In the genomic region with DNA sequence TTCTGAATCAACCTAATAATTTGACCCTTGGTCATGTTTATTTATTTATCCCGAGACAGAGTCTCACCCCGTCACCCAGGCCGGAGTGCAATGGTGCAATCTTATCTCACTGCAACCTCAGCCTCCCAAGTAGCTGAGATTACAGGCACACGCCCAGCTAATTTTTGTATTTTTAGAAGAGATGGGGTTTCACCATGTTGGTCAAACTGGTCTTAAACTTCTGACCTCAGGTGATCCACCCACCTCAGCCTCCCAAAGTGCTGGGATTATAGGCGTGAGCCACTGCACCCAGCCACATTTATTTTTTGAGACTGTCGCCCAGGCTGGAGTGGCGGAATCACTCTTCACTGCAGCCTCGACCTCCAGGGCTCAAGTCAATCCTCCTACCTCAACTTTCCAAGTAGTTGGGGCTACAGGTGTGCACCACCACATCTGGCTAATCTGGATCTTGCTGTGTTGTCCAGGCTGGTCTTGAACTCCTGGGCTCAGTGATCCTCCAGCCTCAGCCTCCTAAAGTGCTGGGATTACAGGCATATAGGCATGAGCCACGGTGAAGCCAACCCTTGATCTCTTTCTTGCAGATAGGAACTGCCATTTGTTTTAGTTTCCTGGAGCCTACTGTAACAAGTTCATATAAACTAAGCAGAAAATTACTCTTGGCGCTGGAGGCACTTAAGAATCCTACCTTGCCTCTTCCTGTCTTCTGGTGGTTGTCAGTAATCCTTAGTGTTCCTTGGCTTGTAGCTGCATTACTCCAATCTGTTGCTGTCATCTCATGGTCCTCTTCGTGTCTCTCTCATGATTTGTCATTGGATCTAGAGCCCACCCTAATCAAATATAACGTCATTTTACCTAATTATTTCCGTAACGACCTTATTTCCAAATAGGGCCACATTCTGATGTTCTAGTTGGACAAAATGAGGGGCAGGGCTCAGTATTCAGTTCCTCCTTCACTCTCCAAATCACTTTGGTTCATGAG, we compare ENCODE assay signal across 1 cellular context.
A peak's percentile ranks its signal among the peaks of the same experiment; 100 is the strongest.
TF ChIP-seq lines count a peak whose summit lies in the region.

No MANE protein-coding gene starts in this region.

TF ChIP-seq in HepG2, 621 proteins besides CTCF, POLR2A, EP300 and RAD21 (continued from another document):
- TF ChIP-seq, protein P1, sequence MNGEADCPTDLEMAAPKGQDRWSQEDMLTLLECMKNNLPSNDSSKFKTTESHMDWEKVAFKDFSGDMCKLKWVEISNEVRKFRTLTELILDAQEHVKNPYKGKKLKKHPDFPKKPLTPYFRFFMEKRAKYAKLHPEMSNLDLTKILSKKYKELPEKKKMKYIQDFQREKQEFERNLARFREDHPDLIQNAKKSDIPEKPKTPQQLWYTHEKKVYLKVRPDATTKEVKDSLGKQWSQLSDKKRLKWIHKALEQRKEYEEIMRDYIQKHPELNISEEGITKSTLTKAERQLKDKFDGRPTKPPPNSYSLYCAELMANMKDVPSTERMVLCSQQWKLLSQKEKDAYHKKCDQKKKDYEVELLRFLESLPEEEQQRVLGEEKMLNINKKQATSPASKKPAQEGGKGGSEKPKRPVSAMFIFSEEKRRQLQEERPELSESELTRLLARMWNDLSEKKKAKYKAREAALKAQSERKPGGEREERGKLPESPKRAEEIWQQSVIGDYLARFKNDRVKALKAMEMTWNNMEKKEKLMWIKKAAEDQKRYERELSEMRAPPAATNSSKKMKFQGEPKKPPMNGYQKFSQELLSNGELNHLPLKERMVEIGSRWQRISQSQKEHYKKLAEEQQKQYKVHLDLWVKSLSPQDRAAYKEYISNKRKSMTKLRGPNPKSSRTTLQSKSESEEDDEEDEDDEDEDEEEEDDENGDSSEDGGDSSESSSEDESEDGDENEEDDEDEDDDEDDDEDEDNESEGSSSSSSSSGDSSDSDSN (CRISPR knock-in tag; IDR thresholded peaks at IDR 0.05) = no peak
- TF ChIP-seq MZF1 (CRISPR knock-in tag; IDR thresholded peaks at IDR 0.05; ENCODE audit: borderline replicate concordance) = no peak
- TF ChIP-seq SALL1 (CRISPR knock-in tag; IDR thresholded peaks at IDR 0.05) = 0 out of 2 replicates have a peak, but pooled peaks have one; percentile 26
- TF ChIP-seq SMARCE1 (IDR thresholded peaks at IDR 0.05; ENCODE audit: borderline replicate concordance) = no peak
- TF ChIP-seq ZNF652 (CRISPR knock-in tag; IDR thresholded peaks at IDR 0.05; ENCODE audit: borderline replicate concordance, low read depth) = no peak
- TF ChIP-seq ZFYVE20 (CRISPR knock-in tag; IDR thresholded peaks at IDR 0.05; ENCODE audit: borderline replicate concordance, low read depth) = no peak
- TF ChIP-seq NFE2L1 (CRISPR knock-in tag; IDR thresholded peaks at IDR 0.05; ENCODE audit: borderline replicate concordance) = no peak
- TF ChIP-seq KLF6 (CRISPR knock-in tag; IDR thresholded peaks at IDR 0.05) = no peak
- TF ChIP-seq, protein P2, sequence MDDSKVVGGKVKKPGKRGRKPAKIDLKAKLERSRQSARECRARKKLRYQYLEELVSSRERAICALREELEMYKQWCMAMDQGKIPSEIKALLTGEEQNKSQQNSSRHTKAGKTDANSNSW (CRISPR knock-in tag; IDR thresholded peaks at IDR 0.05; ENCODE audit: borderline replicate concordance) = no peak
- no peak for TF ChIP-seq LCORL (IDR thresholded peaks at IDR 0.05)
- 0 out of 2 replicates have a peak, but pooled peaks have one; percentile 31 for TF ChIP-seq LCORL (CRISPR knock-in tag; IDR thresholded peaks at IDR 0.05)
- TF ChIP-seq ZC3H13 (CRISPR knock-in tag; IDR thresholded peaks at IDR 0.05) = no peak
- no peak for TF ChIP-seq ZNF34 (CRISPR knock-in tag; IDR thresholded peaks at IDR 0.05; ENCODE audit: borderline replicate concordance)
- TF ChIP-seq FOXM1 (CRISPR knock-in tag; IDR thresholded peaks at IDR 0.05) = no peak
- TF ChIP-seq, protein P3, sequence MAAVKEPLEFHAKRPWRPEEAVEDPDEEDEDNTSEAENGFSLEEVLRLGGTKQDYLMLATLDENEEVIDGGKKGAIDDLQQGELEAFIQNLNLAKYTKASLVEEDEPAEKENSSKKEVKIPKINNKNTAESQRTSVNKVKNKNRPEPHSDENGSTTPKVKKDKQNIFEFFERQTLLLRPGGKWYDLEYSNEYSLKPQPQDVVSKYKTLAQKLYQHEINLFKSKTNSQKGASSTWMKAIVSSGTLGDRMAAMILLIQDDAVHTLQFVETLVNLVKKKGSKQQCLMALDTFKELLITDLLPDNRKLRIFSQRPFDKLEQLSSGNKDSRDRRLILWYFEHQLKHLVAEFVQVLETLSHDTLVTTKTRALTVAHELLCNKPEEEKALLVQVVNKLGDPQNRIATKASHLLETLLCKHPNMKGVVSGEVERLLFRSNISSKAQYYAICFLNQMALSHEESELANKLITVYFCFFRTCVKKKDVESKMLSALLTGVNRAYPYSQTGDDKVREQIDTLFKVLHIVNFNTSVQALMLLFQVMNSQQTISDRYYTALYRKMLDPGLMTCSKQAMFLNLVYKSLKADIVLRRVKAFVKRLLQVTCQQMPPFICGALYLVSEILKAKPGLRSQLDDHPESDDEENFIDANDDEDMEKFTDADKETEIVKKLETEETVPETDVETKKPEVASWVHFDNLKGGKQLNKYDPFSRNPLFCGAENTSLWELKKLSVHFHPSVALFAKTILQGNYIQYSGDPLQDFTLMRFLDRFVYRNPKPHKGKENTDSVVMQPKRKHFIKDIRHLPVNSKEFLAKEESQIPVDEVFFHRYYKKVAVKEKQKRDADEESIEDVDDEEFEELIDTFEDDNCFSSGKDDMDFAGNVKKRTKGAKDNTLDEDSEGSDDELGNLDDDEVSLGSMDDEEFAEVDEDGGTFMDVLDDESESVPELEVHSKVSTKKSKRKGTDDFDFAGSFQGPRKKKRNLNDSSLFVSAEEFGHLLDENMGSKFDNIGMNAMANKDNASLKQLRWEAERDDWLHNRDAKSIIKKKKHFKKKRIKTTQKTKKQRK (IDR thresholded peaks at IDR 0.05; ENCODE audit: low read length) = no peak
- no peak for TF ChIP-seq CAMTA2 (CRISPR knock-in tag; IDR thresholded peaks at IDR 0.05; ENCODE audit: borderline replicate concordance)
- TF ChIP-seq TOE1 (CRISPR knock-in tag; IDR thresholded peaks at IDR 0.05) = no peak
- no peak for TF ChIP-seq ZNF367 (CRISPR knock-in tag; IDR thresholded peaks at IDR 0.05; ENCODE audit: borderline replicate concordance)
- TF ChIP-seq ZNF547 (CRISPR knock-in tag; IDR thresholded peaks at IDR 0.05) = 0 out of 2 replicates have a peak, but pooled peaks have one; percentile 27
- no peak for TF ChIP-seq PHF5A (CRISPR knock-in tag; IDR thresholded peaks at IDR 0.05; ENCODE audit: low read depth, unreplicated experiment)
- no peak for TF ChIP-seq MTA3 (CRISPR knock-in tag; IDR thresholded peaks at IDR 0.05)
- TF ChIP-seq JUND (CRISPR knock-in tag; IDR thresholded peaks at IDR 0.05) = no peak
- TF ChIP-seq ZNF780A (CRISPR knock-in tag; IDR thresholded peaks at IDR 0.05) = 0 out of 2 replicates have a peak, but pooled peaks have one; percentile 35
- TF ChIP-seq PAF1 (CRISPR knock-in tag; IDR thresholded peaks at IDR 0.05) = peak; percentile 79; the same call in 1 of the 2 replicates
- TF ChIP-seq, protein P4, sequence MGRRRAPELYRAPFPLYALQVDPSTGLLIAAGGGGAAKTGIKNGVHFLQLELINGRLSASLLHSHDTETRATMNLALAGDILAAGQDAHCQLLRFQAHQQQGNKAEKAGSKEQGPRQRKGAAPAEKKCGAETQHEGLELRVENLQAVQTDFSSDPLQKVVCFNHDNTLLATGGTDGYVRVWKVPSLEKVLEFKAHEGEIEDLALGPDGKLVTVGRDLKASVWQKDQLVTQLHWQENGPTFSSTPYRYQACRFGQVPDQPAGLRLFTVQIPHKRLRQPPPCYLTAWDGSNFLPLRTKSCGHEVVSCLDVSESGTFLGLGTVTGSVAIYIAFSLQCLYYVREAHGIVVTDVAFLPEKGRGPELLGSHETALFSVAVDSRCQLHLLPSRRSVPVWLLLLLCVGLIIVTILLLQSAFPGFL (CRISPR knock-in tag; IDR thresholded peaks at IDR 0.05) = no peak
- TF ChIP-seq HCFC1 (IDR thresholded peaks at IDR 0.05; ENCODE audit: low read depth, low read length) = no peak
- TF ChIP-seq, protein P5, sequence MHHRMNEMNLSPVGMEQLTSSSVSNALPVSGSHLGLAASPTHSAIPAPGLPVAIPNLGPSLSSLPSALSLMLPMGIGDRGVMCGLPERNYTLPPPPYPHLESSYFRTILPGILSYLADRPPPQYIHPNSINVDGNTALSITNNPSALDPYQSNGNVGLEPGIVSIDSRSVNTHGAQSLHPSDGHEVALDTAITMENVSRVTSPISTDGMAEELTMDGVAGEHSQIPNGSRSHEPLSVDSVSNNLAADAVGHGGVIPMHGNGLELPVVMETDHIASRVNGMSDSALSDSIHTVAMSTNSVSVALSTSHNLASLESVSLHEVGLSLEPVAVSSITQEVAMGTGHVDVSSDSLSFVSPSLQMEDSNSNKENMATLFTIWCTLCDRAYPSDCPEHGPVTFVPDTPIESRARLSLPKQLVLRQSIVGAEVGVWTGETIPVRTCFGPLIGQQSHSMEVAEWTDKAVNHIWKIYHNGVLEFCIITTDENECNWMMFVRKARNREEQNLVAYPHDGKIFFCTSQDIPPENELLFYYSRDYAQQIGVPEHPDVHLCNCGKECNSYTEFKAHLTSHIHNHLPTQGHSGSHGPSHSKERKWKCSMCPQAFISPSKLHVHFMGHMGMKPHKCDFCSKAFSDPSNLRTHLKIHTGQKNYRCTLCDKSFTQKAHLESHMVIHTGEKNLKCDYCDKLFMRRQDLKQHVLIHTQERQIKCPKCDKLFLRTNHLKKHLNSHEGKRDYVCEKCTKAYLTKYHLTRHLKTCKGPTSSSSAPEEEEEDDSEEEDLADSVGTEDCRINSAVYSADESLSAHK (CRISPR knock-in tag; IDR thresholded peaks at IDR 0.05; ENCODE audit: borderline replicate concordance) = no peak
- no peak for TF ChIP-seq ZFX (CRISPR knock-in tag; IDR thresholded peaks at IDR 0.05; ENCODE audit: low read depth)
- no peak for TF ChIP-seq ZMAT3 (CRISPR knock-in tag; conservative IDR thresholded peaks at IDR 0.05)
- no peak for TF ChIP-seq ZNF879 (CRISPR knock-in tag; IDR thresholded peaks at IDR 0.05)
- TF ChIP-seq, protein P6, sequence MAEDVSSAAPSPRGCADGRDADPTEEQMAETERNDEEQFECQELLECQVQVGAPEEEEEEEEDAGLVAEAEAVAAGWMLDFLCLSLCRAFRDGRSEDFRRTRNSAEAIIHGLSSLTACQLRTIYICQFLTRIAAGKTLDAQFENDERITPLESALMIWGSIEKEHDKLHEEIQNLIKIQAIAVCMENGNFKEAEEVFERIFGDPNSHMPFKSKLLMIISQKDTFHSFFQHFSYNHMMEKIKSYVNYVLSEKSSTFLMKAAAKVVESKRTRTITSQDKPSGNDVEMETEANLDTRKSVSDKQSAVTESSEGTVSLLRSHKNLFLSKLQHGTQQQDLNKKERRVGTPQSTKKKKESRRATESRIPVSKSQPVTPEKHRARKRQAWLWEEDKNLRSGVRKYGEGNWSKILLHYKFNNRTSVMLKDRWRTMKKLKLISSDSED (CRISPR knock-in tag; IDR thresholded peaks at IDR 0.05) = no peak
- TF ChIP-seq, protein P7, sequence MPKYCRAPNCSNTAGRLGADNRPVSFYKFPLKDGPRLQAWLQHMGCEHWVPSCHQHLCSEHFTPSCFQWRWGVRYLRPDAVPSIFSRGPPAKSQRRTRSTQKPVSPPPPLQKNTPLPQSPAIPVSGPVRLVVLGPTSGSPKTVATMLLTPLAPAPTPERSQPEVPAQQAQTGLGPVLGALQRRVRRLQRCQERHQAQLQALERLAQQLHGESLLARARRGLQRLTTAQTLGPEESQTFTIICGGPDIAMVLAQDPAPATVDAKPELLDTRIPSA (CRISPR knock-in tag; IDR thresholded peaks at IDR 0.05; ENCODE audit: borderline replicate concordance) = no peak
- TF ChIP-seq, protein P8, sequence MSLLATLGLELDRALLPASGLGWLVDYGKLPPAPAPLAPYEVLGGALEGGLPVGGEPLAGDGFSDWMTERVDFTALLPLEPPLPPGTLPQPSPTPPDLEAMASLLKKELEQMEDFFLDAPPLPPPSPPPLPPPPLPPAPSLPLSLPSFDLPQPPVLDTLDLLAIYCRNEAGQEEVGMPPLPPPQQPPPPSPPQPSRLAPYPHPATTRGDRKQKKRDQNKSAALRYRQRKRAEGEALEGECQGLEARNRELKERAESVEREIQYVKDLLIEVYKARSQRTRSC (CRISPR knock-in tag; IDR thresholded peaks at IDR 0.05; ENCODE audit: low read depth) = no peak
- TF ChIP-seq ATM (IDR thresholded peaks at IDR 0.05; ENCODE audit: borderline replicate concordance) = no peak
- TF ChIP-seq U2AF2 (IDR thresholded peaks at IDR 0.05; ENCODE audit: low read depth, low read length) = no peak
- TF ChIP-seq, protein P9, sequence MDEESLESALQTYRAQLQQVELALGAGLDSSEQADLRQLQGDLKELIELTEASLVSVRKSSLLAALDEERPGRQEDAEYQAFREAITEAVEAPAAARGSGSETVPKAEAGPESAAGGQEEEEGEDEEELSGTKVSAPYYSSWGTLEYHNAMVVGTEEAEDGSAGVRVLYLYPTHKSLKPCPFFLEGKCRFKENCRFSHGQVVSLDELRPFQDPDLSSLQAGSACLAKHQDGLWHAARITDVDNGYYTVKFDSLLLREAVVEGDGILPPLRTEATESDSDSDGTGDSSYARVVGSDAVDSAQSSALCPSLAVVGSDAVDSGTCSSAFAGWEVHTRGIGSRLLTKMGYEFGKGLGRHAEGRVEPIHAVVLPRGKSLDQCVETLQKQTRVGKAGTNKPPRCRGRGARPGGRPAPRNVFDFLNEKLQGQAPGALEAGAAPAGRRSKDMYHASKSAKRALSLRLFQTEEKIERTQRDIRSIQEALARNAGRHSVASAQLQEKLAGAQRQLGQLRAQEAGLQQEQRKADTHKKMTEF (CRISPR knock-in tag; IDR thresholded peaks at IDR 0.05) = no peak
- TF ChIP-seq MEF2D (CRISPR knock-in tag; IDR thresholded peaks at IDR 0.05) = peak; percentile 13; the same call in 1 of the 2 replicates
- TF ChIP-seq MED1 (CRISPR knock-in tag; IDR thresholded peaks at IDR 0.05) = no peak
- TF ChIP-seq GATAD1 (CRISPR knock-in tag; IDR thresholded peaks at IDR 0.05) = 0 out of 2 replicates have a peak, but pooled peaks have one; percentile 9
- no peak for TF ChIP-seq ZSCAN30 (CRISPR knock-in tag; IDR thresholded peaks at IDR 0.05)
- TF ChIP-seq ZFP36L1 (CRISPR knock-in tag; IDR thresholded peaks at IDR 0.05) = no peak
TF ChIP-seq in HepG2: peak in this region for 26.
